In genomic region chr10:6918305-6918704, GRCh38 we compare ENCODE assay signal across 8 cellular contexts.
DNase-seq lines count a peak whose midpoint lies in the region; ATAC-seq and TF ChIP-seq lines count a peak whose summit lies in the region.

No MANE protein-coding gene starts in this region.

- peak; percentile 55 to 68 for ATAC-seq in activated T-cell treated with anti-CD3 and anti-CD28 coated beads, Interleukin-2, amount 50 U/mL, for 72 hours (replicated peaks in 1 of 2)
- no peak for ATAC-seq in HG02884 (IDR thresholded peaks at IDR 0.05; ENCODE audit: unreplicated experiment)
- no peak for ATAC-seq in HG03175 (IDR thresholded peaks at IDR 0.05; ENCODE audit: unreplicated experiment)

- no peaks in the 10 kb centered on the region for H3K9me3 ChIP-seq in iPS DF 6.9 (ENCODE audit: control insufficient read depth, insufficient read depth, low read length)

- H3K27ac Mint-ChIP-seq in activated T-cell treated with anti-CD3 and anti-CD28 coated beads, Interleukin-2, amount 50 U/mL, for 72 hours, result no peak overlapping the region

- peak; percentile 50 to 79 for DNase-seq in NOMO-1 (lab: John Stamatoyannopoulos, UW; ENCODE audit: unreplicated experiment in 2 of 2)
- DNase-seq in activated T-cell treated with anti-CD3 and anti-CD28 coated beads, Interleukin-2, amount 50 U/mL, for 72 hours, result peak; percentile 71 to 80
- DNase-seq in iPS DF 6.9 (ENCODE audit: low read depth, low spot score), result peak; percentile 37
- DNase-seq in stimulated activated CD8-positive, alpha-beta memory T cell treated with anti-CD3 and anti-CD28 coated beads, Interleukin-15, amount 100 ng/mL, for 1 hour (ENCODE audit: low read depth), result peak; percentile 47
- no peak for DNase-seq in AG08395 (ENCODE audit: low spot score)

- no peaks in the 10 kb centered on the region for H3K36me3 Mint-ChIP-seq in activated T-cell treated with anti-CD3 and anti-CD28 coated beads, Interleukin-2, amount 50 U/mL, for 72 hours (ENCODE audit: insufficient read depth in 2 of 2)

- TF ChIP-seq CTCF in GM12872 (IDR thresholded peaks at IDR 0.05; ENCODE audit: insufficient read depth, low read depth, low read length), result peak; percentile 74

- H3K27me3 Mint-ChIP-seq in activated T-cell treated with anti-CD3 and anti-CD28 coated beads, Interleukin-2, amount 50 U/mL, for 72 hours (ENCODE audit: low read depth), result peaks cover 23% of the 10 kb centered on the region

- H3K9me3 Mint-ChIP-seq in activated T-cell treated with anti-CD3 and anti-CD28 coated beads, Interleukin-2, amount 50 U/mL, for 72 hours, result no peaks in the 10 kb centered on the region

- H3K4me1 ChIP-seq in iPS DF 6.9 (ENCODE audit: control insufficient read depth, insufficient read depth, low read length), result no peaks in the 10 kb centered on the region

- WGBS in iPS DF 6.9 (ENCODE audit: insufficient coverage, insufficient read length), result no CpG with 5 or more reads among the region's 6 CpGs

- no peak overlapping the region for H3K4me3 ChIP-seq in iPS DF 6.9 (ENCODE audit: low read length)

- H3K27me3 ChIP-seq in iPS DF 6.9 (ENCODE audit: control insufficient read depth, insufficient read depth, low read length), result no peaks in the 10 kb centered on the region

- no peak overlapping the region for H3K27ac ChIP-seq in iPS DF 6.9 (ENCODE audit: low read length)

- H3K36me3 ChIP-seq in iPS DF 6.9 (ENCODE audit: control insufficient read depth, insufficient read depth, low read length), result no peaks in the 10 kb centered on the region

- no peak overlapping the region for H3K4me3 Mint-ChIP-seq in activated T-cell treated with anti-CD3 and anti-CD28 coated beads, Interleukin-2, amount 50 U/mL, for 72 hours

- H3K4me1 Mint-ChIP-seq in activated T-cell treated with anti-CD3 and anti-CD28 coated beads, Interleukin-2, amount 50 U/mL, for 72 hours (ENCODE audit: low read depth), result peaks cover 8% of the 10 kb centered on the region

Comparison
In these comparisons a context has a peak if more than half of its experiments do, and no peak if none do; other contexts are left out.
1. ATAC-seq: peak in activated T-cell treated with anti-CD3 and anti-CD28 coated beads, Interleukin-2, amount 50 U/mL, for 72 hours (2 of 2); none in HG02884 (single experiment) and HG03175 (single experiment).